8 cellular contexts compared by ENCODE assay signal in genomic region chr1:154870117-154870571, GRCh38. TPM values are rescaled to one million over a fixed set of nuclear protein-coding genes. Genes with fewer than 3 reads are reported as not detected.
A peak's percentile ranks its signal among the peaks of the same experiment; 100 is the strongest.
DNase-seq lines count a peak whose midpoint lies in the region; ATAC-seq, FAIRE-seq and TF ChIP-seq lines count a peak whose summit lies in the region.

Gene KCNN3 (minus strand): TSS chr1:154870281. CDS start chr1:154869964, 317 bp downstream.

- ATAC-seq in HG03342 (IDR thresholded peaks at IDR 0.05; ENCODE audit: unreplicated experiment) (peak; percentile 88), HepG2 (peak; percentile 98)

- no peaks in the 10 kb centered on the region for H3K36me3 Mint-ChIP-seq in activated CD4-positive, alpha-beta T cell treated with anti-CD3 and anti-CD28 coated beads, Interleukin-2, amount 10 ng/mL, durations not matched to agents 24 days and 14 days (ENCODE audit: low read depth)

- no peak for TF ChIP-seq RAD21 in HepG2 (CRISPR knock-in tag; IDR thresholded peaks at IDR 0.05)

- peak; percentile 98 for TF ChIP-seq POLR2A in GM19099 (IDR thresholded peaks at IDR 0.05; ENCODE audit: extremely low read depth, insufficient read length, low read depth)
- no peak for TF ChIP-seq POLR2A in HepG2 (IDR thresholded peaks at IDR 0.05; ENCODE audit: insufficient read depth in 1 of 2, low read depth in 2 of 2, low read length in 2 of 2)

- H2AFZ ChIP-seq in HepG2 (ENCODE audit: low read length) = no peak within 1 kb of the TSS

- H3K4me2 ChIP-seq in HepG2 (ENCODE audit: low read depth, low read length) = peak within 1 kb of the TSS; percentile 49

- DNase-seq in AG09319 (ENCODE audit: extremely low read depth, low read depth) (peak; percentile 29), NCI-H446 treated with DMSO at 0.1 percent for 48 hours (lab: John Stamatoyannopoulos, UW) (peak; percentile 90), dermis microvascular lymphatic vessel endothelial cell (ENCODE audit: low read depth in 2 of 2) (peak; percentile 86 to 93), HepG2 (ENCODE audit: low spot score) (peak; percentile 68)
- DNase-seq in activated CD4-positive, alpha-beta T cell treated with anti-CD3 and anti-CD28 coated beads, Interleukin-2, amount 10 ng/mL, durations not matched to agents 24 days and 14 days = peak; percentile 95
- peak; percentile 82 for DNase-seq in stimulated activated CD4-positive, alpha-beta T cell treated with anti-CD3 and anti-CD28 coated beads, Interleukin-4, amount 100 ng/mL, for 1 hour

- H3K27ac Mint-ChIP-seq in activated CD4-positive, alpha-beta T cell treated with anti-CD3 and anti-CD28 coated beads, Interleukin-2, amount 10 ng/mL, durations not matched to agents 24 days and 14 days = no peak within 1 kb of the TSS

- peak within 1 kb of the TSS in 1 of 3 experiments; percentile 39; a peak in 1 of 6 replicates for H3K4me3 ChIP-seq in HepG2 (replicated peaks in 1 of 3; ENCODE audit: insufficient read depth in 1 of 3, low read depth in 2 of 3, low read length in 3 of 3)

- no peaks in the 10 kb centered on the region for H3K79me2 ChIP-seq in HepG2 (ENCODE audit: insufficient read depth, low read length)

- TF ChIP-seq CTCF in AG09319 (IDR thresholded peaks at IDR 0.05; ENCODE audit: low read depth, low read length) = no peak
- TF ChIP-seq CTCF in HepG2 (CRISPR knock-in tag; IDR thresholded peaks at IDR 0.05) = no peak

- peaks cover 18% of the 10 kb centered on the region for H3K4me1 ChIP-seq in HepG2 (ENCODE audit: insufficient read depth, low read length)

- in situ Hi-C loops in HepG2 (cut with HindIII; ENCODE audit: extremely low pct_ligation_motif_present, low pct_unique_long_range_greater_than_20kb) = loop anchor here (10.0 kb wide), 2 partner anchors 205 to 305 kb away; partner anchors contain the start of gene CHRNB2

- FAIRE-seq in HepG2 (lab: Jason Lieb, UNC) = peak; percentile 43

- no peak within 1 kb of the TSS for H3K9ac ChIP-seq in HepG2 (ENCODE audit: insufficient read depth, low read depth, low read length)

- no TSS peak for BruUV-seq in HepG2 (replicated peaks; lab: Mats Ljungman, UMichigan)

- H3K27me3 ChIP-seq in HepG2 (ENCODE audit: control insufficient read depth in 1 of 2, insufficient read depth in 2 of 2, low read length in 2 of 2) = peaks cover 0 to 47% of the 10 kb centered on the region in 2 experiments; a peak in 4 of 5 replicates

- H4K20me1 ChIP-seq in HepG2 (ENCODE audit: insufficient read depth, low read length) = no peaks in the 10 kb centered on the region

- no peaks in the 10 kb centered on the region for H3K9me3 Mint-ChIP-seq in activated CD4-positive, alpha-beta T cell treated with anti-CD3 and anti-CD28 coated beads, Interleukin-2, amount 10 ng/mL, durations not matched to agents 24 days and 14 days

- 6% methylated on average over 17 of the region's 17 CpGs for WGBS in HepG2 (ENCODE audit: low lambda C conversion rate)

- no peak for TF ChIP-seq EP300 in HepG2 (IDR thresholded peaks at IDR 0.05; ENCODE audit: low read depth in 2 of 2, low read length in 2 of 2)
- TF ChIP-seq EP300 in HepG2 (CRISPR knock-in tag; IDR thresholded peaks at IDR 0.05; ENCODE audit: borderline replicate concordance) = no peak

- no peak within 1 kb of the TSS for H3K27ac ChIP-seq in HepG2 (ENCODE audit: extremely low read length, insufficient read depth, low read length)

- intact Hi-C loops in activated CD4-positive, alpha-beta T cell treated with anti-CD3 and anti-CD28 coated beads, Interleukin-2, amount 10 ng/mL, durations not matched to agents 24 days and 14 days (cut with micrococcal nuclease) = loop anchor here (5.0 kb wide), 2 partner anchors 103 to 123 kb away; no protein-coding TSS in a partner anchor
- intact Hi-C loops in HepG2 (cut with micrococcal nuclease; ENCODE audit: unreplicated experiment) = no loop called here

- peak within 1 kb of the TSS; percentile 53 for H3K4me3 Mint-ChIP-seq in activated CD4-positive, alpha-beta T cell treated with anti-CD3 and anti-CD28 coated beads, Interleukin-2, amount 10 ng/mL, durations not matched to agents 24 days and 14 days

- H3K27me3 Mint-ChIP-seq in activated CD4-positive, alpha-beta T cell treated with anti-CD3 and anti-CD28 coated beads, Interleukin-2, amount 10 ng/mL, durations not matched to agents 24 days and 14 days = peaks cover 32% of the 10 kb centered on the region

- H3K9me3 ChIP-seq in HepG2 (ENCODE audit: low read length) = no peaks in the 10 kb centered on the region

- H3K4me1 Mint-ChIP-seq in activated CD4-positive, alpha-beta T cell treated with anti-CD3 and anti-CD28 coated beads, Interleukin-2, amount 10 ng/mL, durations not matched to agents 24 days and 14 days = peaks cover 41% of the 10 kb centered on the region

- POLR2A ChIA-PET in HepG2 (lab: Yijun Ruan, JAX) = no interaction called here

- CTCF ChIA-PET in HepG2 (lab: Yijun Ruan, JAX; ENCODE audit: low intra/inter-chr PET ratio, low total read pairs) = no interaction called here

- no peaks in the 10 kb centered on the region for H3K36me3 ChIP-seq in HepG2 (replicated peaks in 1 of 2; ENCODE audit: control insufficient read depth in 1 of 2, insufficient read depth in 2 of 2, low read length in 2 of 2)

TF ChIP-seq in HepG2, 621 proteins besides CTCF, POLR2A, EP300 and RAD21 (continues in another document):
- TF ChIP-seq ZNF296 (CRISPR knock-in tag; conservative IDR thresholded peaks at IDR 0.05) = no peak
- TF ChIP-seq KDM2A (CRISPR knock-in tag; IDR thresholded peaks at IDR 0.05; ENCODE audit: borderline replicate concordance, low read depth) = 0 out of 2 replicates have a peak, but pooled peaks have one; percentile 40
- TF ChIP-seq SIX4 (CRISPR knock-in tag; IDR thresholded peaks at IDR 0.05) = no peak
- TF ChIP-seq THAP11 (CRISPR knock-in tag; IDR thresholded peaks at IDR 0.05) = peak; percentile 98
- no peak for TF ChIP-seq CREB1 (IDR thresholded peaks at IDR 0.05)
- TF ChIP-seq CREB1 (CRISPR knock-in tag; IDR thresholded peaks at IDR 0.05) = 0 out of 2 replicates have a peak, but pooled peaks have one; percentile 16
- peak; percentile 14; the same call in 1 of the 2 replicates for TF ChIP-seq ZNF687 (CRISPR knock-in tag; IDR thresholded peaks at IDR 0.05)
- TF ChIP-seq GABPA (IDR thresholded peaks at IDR 0.05; ENCODE audit: low read depth, low read length) = no peak
- peak; percentile 52; the same call in 1 of the 2 replicates for TF ChIP-seq GABPA (CRISPR knock-in tag; IDR thresholded peaks at IDR 0.05; ENCODE audit: low read depth)
- TF ChIP-seq IRF2 (CRISPR knock-in tag; IDR thresholded peaks at IDR 0.05) = peak; percentile 39; the same call in 1 of the 2 replicates

RNA-seq across cellular contexts. Expression of gene KCNN3, which starts in this region (rescaled TPM):
- 0.35 and 0.54 TPM in 2 replicates for total RNA-seq in activated CD4-positive, alpha-beta T cell treated with anti-CD3 and anti-CD28 coated beads, Interleukin-2, amount 10 ng/mL, durations not matched to agents 24 days and 14 days
- total RNA-seq in dermis microvascular lymphatic vessel endothelial cell (1.0 and 1.8 TPM in 2 replicates), HepG2 (2016; rRNA removed; fragmentation: Illumina TruSeq; extraction: Trizol) (not detected in 2 replicates)
- not detected in 2 replicates for total RNA-seq in HepG2 (2016; cell fraction: cytosol; rRNA removed; fragmentation: Illumina TruSeq; extraction: Trizol; ENCODE audit: low read depth)
- total RNA-seq in HepG2 (2016; cell fraction: insoluble cytoplasmic fraction; rRNA removed; fragmentation: Illumina TruSeq; extraction: Trizol) = not detected in 2 replicates
- not detected in 2 replicates for total RNA-seq in HepG2 (2016; cell fraction: membrane; rRNA removed; fragmentation: Illumina TruSeq; extraction: Trizol)
- total RNA-seq in HepG2 (2016; cell fraction: nucleus; rRNA removed; fragmentation: Illumina TruSeq; extraction: Trizol) = not detected in 2 replicates
- 0.01 TPM in 1 of 2 replicates, not detected in the other for polyA plus RNA-seq in HepG2 (2011; rRNA removed)
- polyA plus RNA-seq in HepG2 (2011; cell fraction: cytosol; rRNA removed) = 0.04 TPM in 1 of 2 replicates, not detected in the other
- 0.03 TPM in 1 of 2 replicates, not detected in the other for polyA plus RNA-seq in HepG2 (2011; cell fraction: nucleus; rRNA removed)
- not detected in 2 replicates for polyA plus RNA-seq in HepG2 (2012)
- polyA plus RNA-seq in HepG2 (2016; cell fraction: cytosol; fragmentation: Illumina TruSeq; extraction: Trizol; ENCODE audit: low read depth) = not detected in 2 replicates
- not detected in 2 replicates for polyA plus RNA-seq in HepG2 (2016; cell fraction: insoluble cytoplasmic fraction; fragmentation: Illumina TruSeq; extraction: Trizol; ENCODE audit: low read depth)
- polyA plus RNA-seq in HepG2 (2016; cell fraction: membrane; fragmentation: Illumina TruSeq; extraction: Trizol; ENCODE audit: low read depth) = not detected in 2 replicates
- not detected in 2 replicates for polyA plus RNA-seq in HepG2 (2016; cell fraction: nucleus; fragmentation: Illumina TruSeq; extraction: Trizol; ENCODE audit: insufficient read depth, low read depth)
- polyA minus RNA-seq in HepG2 (2011; rRNA and poly(A)+ RNA removed; ENCODE audit: low replicate concordance) = not detected in 2 replicates
- polyA minus RNA-seq in HepG2 (2011; cell fraction: cytosol; rRNA and poly(A)+ RNA removed) = not detected in 2 replicates
- not detected in 2 replicates for polyA minus RNA-seq in HepG2 (2011; cell fraction: nucleus; rRNA and poly(A)+ RNA removed)

Comparison
In these comparisons a context has a peak if more than half of its experiments do, and no peak if none do; other contexts are left out.
1. Peak in DNase-seq in activated CD4-positive, alpha-beta T cell treated with anti-CD3 and anti-CD28 coated beads, Interleukin-2, amount 10 ng/mL, durations not matched to agents 24 days and 14 days; RNA of the gene not detected or under 1 TPM.
2. Peak in DNase-seq, ATAC-seq and H3K4me2 ChIP-seq in HepG2; RNA of the gene not detected or under 1 TPM.
3. DNase-seq: peak in every context shown above with its lines; median percentile 95 in activated CD4-positive, alpha-beta T cell treated with anti-CD3 and anti-CD28 coated beads, Interleukin-2, amount 10 ng/mL, durations not matched to agents 24 days and 14 days; 90 in NCI-H446 treated with DMSO at 0.1 percent for 48 hours; 90 in dermis microvascular lymphatic vessel endothelial cell; 82 in stimulated activated CD4-positive, alpha-beta T cell treated with anti-CD3 and anti-CD28 coated beads, Interleukin-4, amount 100 ng/mL, for 1 hour; 68 in HepG2; 29 in AG09319.